ENCODE assay signal across 13 cellular contexts in the genomic region with DNA sequence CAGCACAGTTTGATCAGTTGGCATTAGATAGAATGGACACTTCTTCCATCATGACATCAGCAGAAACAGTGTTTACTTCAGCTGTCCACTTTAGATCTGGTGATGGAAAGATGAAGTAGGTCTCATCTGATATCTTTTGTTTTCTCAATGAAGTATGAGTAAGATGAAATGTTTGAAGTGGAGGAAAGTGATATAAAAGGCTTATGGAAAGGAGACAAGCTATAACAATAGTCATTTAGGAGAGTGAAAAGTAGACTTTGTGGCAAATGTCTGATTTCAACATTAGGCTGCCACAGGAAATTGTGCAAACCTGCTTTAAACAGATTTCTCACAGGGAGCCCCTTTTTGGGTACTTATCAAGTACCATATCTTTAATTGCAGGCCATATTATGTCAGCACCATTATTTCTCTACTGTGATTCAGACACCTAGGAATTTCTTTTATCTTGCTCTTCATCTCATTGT. TPM values are rescaled to one million over a fixed set of nuclear protein-coding genes. Genes with fewer than 3 reads are reported as not detected.
DNase-seq lines count a peak whose midpoint lies in the region; ATAC-seq, FAIRE-seq and TF ChIP-seq lines count a peak whose summit lies in the region.
"Had no signal": no experiment of that assay in that cellular context is flagged by ENCODE, and none has a peak within 500 bp of the region (broad histone marks: within the 10 kb centered on the region; RNA-seq: fewer than 3 reads in every experiment).

No MANE protein-coding gene starts in this region.

- H3K27ac ChIP-seq in BLaER1 treated with 17β-estradiol and CSF1 and Interleukin-3, amounts not matched to agents 10 nM and 100 nM, result peak overlapping the region in 9 of 11 experiments; percentile 18 to 75 (median 47); a peak in 15 of 22 replicates
- H3K27ac ChIP-seq: gastroesophageal sphincter had no signal

- no peaks in the 10 kb centered on the region for H3K27me3 Mint-ChIP-seq in chondrocyte (ENCODE audit: low read depth)

- no peaks in the 10 kb centered on the region for H3K9me3 ChIP-seq in BLaER1 treated with 17β-estradiol and CSF1 and Interleukin-3, amounts not matched to agents 10 nM and 100 nM (replicated peaks in 1 of 11)
- H3K9me3 ChIP-seq: gastroesophageal sphincter, spleen had no signal

- no peak for TF ChIP-seq CTCF in chondrocyte (IDR thresholded peaks at IDR 0.05)

- H3K4me2 ChIP-seq in BLaER1 treated with 17β-estradiol and CSF1 and Interleukin-3, amounts not matched to agents 10 nM and 100 nM, result peak overlapping the region in 8 of 11 experiments; percentile 42 to 66 (median 60); a peak in 14 of 22 replicates

- H3K4me1 Mint-ChIP-seq in chondrocyte (ENCODE audit: low read depth), result no peaks in the 10 kb centered on the region

- peak overlapping the region in 3 of 11 experiments; percentile 20 to 39 (median 31); a peak in 3 of 22 replicates for H3K9ac ChIP-seq in BLaER1 treated with 17β-estradiol and CSF1 and Interleukin-3, amounts not matched to agents 10 nM and 100 nM

- H3K9me3 Mint-ChIP-seq in chondrocyte (ENCODE audit: low read depth), result no peaks in the 10 kb centered on the region
- H3K9me3 Mint-ChIP-seq: mesothelial cell of epicardium had no signal

- H3K4me1 ChIP-seq in BLaER1 treated with 17β-estradiol and CSF1 and Interleukin-3, amounts not matched to agents 10 nM and 100 nM, result peaks cover 0 to 46% (median 17%) of the 10 kb centered on the region in 10 experiments; a peak in 13 of 20 replicates

- H3K27ac Mint-ChIP-seq in chondrocyte (ENCODE audit: unreplicated experiment), result no peak overlapping the region
- H3K27ac Mint-ChIP-seq: mesothelial cell of epicardium had no signal

- H3K4me3 Mint-ChIP-seq in chondrocyte (ENCODE audit: unreplicated experiment), result no peak overlapping the region
- H3K4me3 Mint-ChIP-seq: mesothelial cell of epicardium had no signal

- H3K36me3 Mint-ChIP-seq in chondrocyte (ENCODE audit: low read depth), result no peaks in the 10 kb centered on the region
- H3K36me3 Mint-ChIP-seq: mesothelial cell of epicardium had no signal

- H4K20me1 ChIP-seq in BLaER1 treated with 17β-estradiol and CSF1 and Interleukin-3, amounts not matched to agents 10 nM and 100 nM, result no peaks in the 10 kb centered on the region

- peaks cover 0 to under 1% (median 0%) of the 10 kb centered on the region in 11 experiments; a peak in 1 of 22 replicates for H3K36me3 ChIP-seq in BLaER1 treated with 17β-estradiol and CSF1 and Interleukin-3, amounts not matched to agents 10 nM and 100 nM
- H3K36me3 ChIP-seq: gastroesophageal sphincter, spleen had no signal

- no peaks in the 10 kb centered on the region for H3K27me3 ChIP-seq in BLaER1 treated with 17β-estradiol and CSF1 and Interleukin-3, amounts not matched to agents 10 nM and 100 nM
- H3K27me3 ChIP-seq: gastroesophageal sphincter, spleen had no signal

- peak overlapping the region in 1 of 10 experiments; percentile 34; a peak in 1 of 20 replicates for H3K4me3 ChIP-seq in BLaER1 treated with 17β-estradiol and CSF1 and Interleukin-3, amounts not matched to agents 10 nM and 100 nM
- H3K4me3 ChIP-seq: gastroesophageal sphincter, spleen had no signal

- DNase-seq in H4 (ENCODE audit: low spot score) (peak; percentile 7), OCI-M1 (lab: John Stamatoyannopoulos, UW) (peak; percentile 44), fibroblast of peridontal ligament (ENCODE audit: extremely low read depth) (peak; percentile 14), GM19239 (ENCODE audit: insufficient read length, low spot score) (no peak), chondrocyte (ENCODE audit: low spot score) (no peak), cortex of kidney (lab: John Stamatoyannopoulos, UW) (no peak)
- DNase-seq: DMS79, spleen had no signal

- no peak for ATAC-seq in GM19467 (IDR thresholded peaks at IDR 0.05; ENCODE audit: unreplicated experiment)
- ATAC-seq: gastroesophageal sphincter had no signal

- no peak for FAIRE-seq in GM19239 (lab: Jason Lieb, UNC)

RNA-seq across cellular contexts. Expression of gene PDC, which starts 18.2 kb away (rescaled TPM):
- not detected in 2 replicates for total RNA-seq in H4 (2014; rRNA removed; shearing (Covaris generic))
- total RNA-seq in chondrocyte, result not detected in 3 replicates
- total RNA-seq: gastroesophageal sphincter, mesothelial cell of epicardium, OCI-LY7, spleen had no signal

Comparison
In these comparisons a context has a peak if more than half of its experiments do, and no peak if none do; other contexts are left out.
1. DNase-seq: peak in H4 (single experiment), OCI-M1 (single experiment) and fibroblast of peridontal ligament (single experiment); none in GM19239 (single experiment), chondrocyte (single experiment) and cortex of kidney (single experiment).